In genomic region chr2:176491172-176491904, GRCh38 we compare ENCODE assay signal across 7 cellular contexts.
DNase-seq lines count a peak whose midpoint lies in the region; ATAC-seq, FAIRE-seq and TF ChIP-seq lines count a peak whose summit lies in the region.

No MANE protein-coding gene starts in this region.

- H2AFZ ChIP-seq in osteoblast (ENCODE audit: low read length), result peak overlapping the region; percentile 85

- DNase-seq in NAMALWA (ENCODE audit: low spot score) (peak; percentile 95), osteoblast (ENCODE audit: insufficient read length, low spot score, missing footprints) (peak; percentile 93), HuH-7 (ENCODE audit: low spot score) (no peak), NCI-H2227 (lab: John Stamatoyannopoulos, UW; ENCODE audit: unreplicated experiment) (no peak)

- peak; percentile 86 for ATAC-seq in GM18868 (IDR thresholded peaks at IDR 0.05; ENCODE audit: unreplicated experiment)
- ATAC-seq in HG02610 (IDR thresholded peaks at IDR 0.05; ENCODE audit: unreplicated experiment), result peak; percentile 94

- no peaks in the 10 kb centered on the region for H3K9me3 ChIP-seq in osteoblast (ENCODE audit: low read depth, low read length)

- H3K27me3 ChIP-seq in osteoblast (ENCODE audit: insufficient read depth, low read length), result no peaks in the 10 kb centered on the region

- no peaks in the 10 kb centered on the region for H3K36me3 ChIP-seq in osteoblast (ENCODE audit: insufficient read depth, low read length)

- H3K79me2 ChIP-seq in osteoblast (ENCODE audit: insufficient read depth, low read length), result no peaks in the 10 kb centered on the region

- peaks cover 26% of the 10 kb centered on the region for H3K4me1 ChIP-seq in osteoblast (ENCODE audit: insufficient read depth, low read length)

- H4K20me1 ChIP-seq in osteoblast (ENCODE audit: insufficient read depth, low read length), result no peaks in the 10 kb centered on the region

- H3K4me3 ChIP-seq in osteoblast (ENCODE audit: insufficient read depth, low read length), result peak overlapping the region; percentile 35

- peak overlapping the region; percentile 70 for H3K4me2 ChIP-seq in osteoblast (ENCODE audit: insufficient read depth, low read length)

- FAIRE-seq in endometrium (lab: Jason Lieb, UNC), result peak; percentile 98

- peak overlapping the region; percentile 88 for H3K27ac ChIP-seq in osteoblast (ENCODE audit: low read depth, low read length)

- no peak for TF ChIP-seq CTCF in osteoblast (IDR thresholded peaks at IDR 0.05; ENCODE audit: extremely low read depth, low read depth, low read length)

Comparison
In these comparisons a context has a peak if more than half of its experiments do, and no peak if none do; other contexts are left out.
1. DNase-seq: peak in NAMALWA (single experiment) and osteoblast (single experiment); none in HuH-7 (single experiment) and NCI-H2227 (single experiment).